ENCODE assay signal across 8 cellular contexts in genomic region chr3:57227204-57227929, GRCh38. TPM values are rescaled to one million over a fixed set of nuclear protein-coding genes. Genes with fewer than 3 reads are reported as not detected.
A peak's percentile ranks its signal among the peaks of the same experiment; 100 is the strongest.
DNase-seq lines count a peak whose midpoint lies in the region; ATAC-seq and TF ChIP-seq lines count a peak whose summit lies in the region.

A gene with protein sequence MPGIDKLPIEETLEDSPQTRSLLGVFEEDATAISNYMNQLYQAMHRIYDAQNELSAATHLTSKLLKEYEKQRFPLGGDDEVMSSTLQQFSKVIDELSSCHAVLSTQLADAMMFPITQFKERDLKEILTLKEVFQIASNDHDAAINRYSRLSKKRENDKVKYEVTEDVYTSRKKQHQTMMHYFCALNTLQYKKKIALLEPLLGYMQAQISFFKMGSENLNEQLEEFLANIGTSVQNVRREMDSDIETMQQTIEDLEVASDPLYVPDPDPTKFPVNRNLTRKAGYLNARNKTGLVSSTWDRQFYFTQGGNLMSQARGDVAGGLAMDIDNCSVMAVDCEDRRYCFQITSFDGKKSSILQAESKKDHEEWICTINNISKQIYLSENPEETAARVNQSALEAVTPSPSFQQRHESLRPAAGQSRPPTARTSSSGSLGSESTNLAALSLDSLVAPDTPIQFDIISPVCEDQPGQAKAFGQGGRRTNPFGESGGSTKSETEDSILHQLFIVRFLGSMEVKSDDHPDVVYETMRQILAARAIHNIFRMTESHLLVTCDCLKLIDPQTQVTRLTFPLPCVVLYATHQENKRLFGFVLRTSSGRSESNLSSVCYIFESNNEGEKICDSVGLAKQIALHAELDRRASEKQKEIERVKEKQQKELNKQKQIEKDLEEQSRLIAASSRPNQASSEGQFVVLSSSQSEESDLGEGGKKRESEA (plus strand): TSS chr3:57227729. CDS start chr3:57227884, 155 bp downstream.

- H3K4me1 ChIP-seq in prostate gland (replicated peaks) = peaks cover 3% of the 10 kb centered on the region

- peak within 1 kb of the TSS; percentile 82 to 83 for H3K4me3 ChIP-seq in prostate gland

- peak; percentile 91 for ATAC-seq in HG02642 (IDR thresholded peaks at IDR 0.05; ENCODE audit: poor library complexity, unreplicated experiment)
- peak; percentile 98 for ATAC-seq in left ventricle myocardium superior

- H3K27ac ChIP-seq in angular gyrus (ENCODE audit: low read depth, low read length) (peak within 1 kb of the TSS; percentile 78), prostate gland (peak within 1 kb of the TSS; percentile 88 to 93)

- in situ Hi-C loops in GM13976 (cut with MboI; ENCODE audit: low sequenced_read_pairs, unreplicated experiment) = no loop called here

- TF ChIP-seq CTCF in GM13976 (IDR thresholded peaks at IDR 0.05; ENCODE audit: borderline replicate concordance, control extremely low read depth, extremely low read depth, insufficient read depth, missing control alignments) (no peak), prostate gland (IDR thresholded peaks at IDR 0.05) (peak in 1 of 4 experiments; percentile 25)

- DNase-seq in GM13976 (ENCODE audit: low spot score) = peak; percentile 99
- peak; percentile 75 for DNase-seq in NCI-H1105 (lab: John Stamatoyannopoulos, UW)
- peak; percentile 73 to 92 (median 81) for DNase-seq in T-helper 2 cell
- DNase-seq in left ventricle myocardium superior = peak; percentile 97
- DNase-seq in prostate gland (ENCODE audit: low spot score) = peak; percentile 91
- peak; percentile 91 for DNase-seq in ureter (ENCODE audit: low spot score)

- no peaks in the 10 kb centered on the region for H3K36me3 ChIP-seq in prostate gland

- intact Hi-C loops in left ventricle myocardium superior (cut with micrococcal nuclease) = loop anchor here (10.0 kb wide), 2 partner anchors 53 to 123 kb away; no protein-coding TSS in a partner anchor
- intact Hi-C loops in prostate gland (cut with DNase I) = loop anchor here (5.0 to 10.0 kb wide), 3 partner anchors 230 to 523 kb away; partner anchors contain the start of gene ARF4

- no peaks in the 10 kb centered on the region for H3K27me3 ChIP-seq in prostate gland (replicated peaks; ENCODE audit: insufficient read depth)

- no peaks in the 10 kb centered on the region for H3K9me3 ChIP-seq in prostate gland

- WGBS in prostate gland = under 1% methylated on average over 44 of the region's 71 CpGs

- TF ChIP-seq POLR2A in prostate gland (IDR thresholded peaks at IDR 0.05) = peak; percentile 81

RNA-seq across cellular contexts. Expression of the gene that starts here (rescaled TPM):
- total RNA-seq in left ventricle myocardium superior = 49.2 TPM
- 10 to 100 TPM; 32.3 to 47.3 TPM for total RNA-seq in prostate gland
- 45.7 TPM for total RNA-seq in ureter

Comparison
In these comparisons a context has a peak if more than half of its experiments do, and no peak if none do; other contexts are left out.
1. Peak in every context shown above with its lines: DNase-seq, ATAC-seq, H3K4me3 ChIP-seq and H3K27ac ChIP-seq.